Comparison of ENCODE assay signal across 13 cellular contexts in genomic region chr4:78799551-78800495, GRCh38. TPM values are rescaled to one million over a fixed set of nuclear protein-coding genes. Genes with fewer than 3 reads are reported as not detected.
DNase-seq lines count a peak whose midpoint lies in the region; ATAC-seq and TF ChIP-seq lines count a peak whose summit lies in the region.
"Had no signal": no experiment of that assay in that cellular context is flagged by ENCODE, and none has a peak within 500 bp of the region (broad histone marks: within the 10 kb centered on the region; RNA-seq: fewer than 3 reads in every experiment).

No MANE protein-coding gene starts in this region.

- H3K4me1 ChIP-seq in adipocyte (ENCODE audit: control insufficient read depth, insufficient read depth, low read length) (peaks cover 5% of the 10 kb centered on the region), tibial nerve (peaks cover 0 to 15% (median 2%) of the 10 kb centered on the region in 4 donors)
- H3K4me1 ChIP-seq in CD4-positive, alpha-beta memory T cell (ENCODE audit: insufficient read depth, low read length), result no peaks in the 10 kb centered on the region

- no peak for TF ChIP-seq CTCF in tibial nerve (IDR thresholded peaks at IDR 0.05)

- no peak overlapping the region for H3K27ac Mint-ChIP-seq in CD4-positive, alpha-beta memory T cell
- H3K27ac Mint-ChIP-seq in activated CD4-positive, alpha-beta memory T cell treated with anti-CD3 and anti-CD28 coated beads for 36 hours, result no peak overlapping the region
- H3K27ac Mint-ChIP-seq: stimulated activated naive CD8-positive, alpha-beta T cell treated with anti-CD3 and anti-CD28 coated beads, Interleukin-15, Interleukin-2, amounts not matched to agents 100 ng/mL and 50 ng/mL, for 24 hours had no signal

- peaks cover 1 to 4% of the 10 kb centered on the region in 2 donors for H3K36me3 Mint-ChIP-seq in CD4-positive, alpha-beta memory T cell
- H3K36me3 Mint-ChIP-seq in activated CD4-positive, alpha-beta memory T cell treated with anti-CD3 and anti-CD28 coated beads for 36 hours, result peaks cover 7% of the 10 kb centered on the region

- no peak for TF ChIP-seq EP300 in tibial nerve (IDR thresholded peaks at IDR 0.05)

- CTCF ChIA-PET in CD4-positive, alpha-beta memory T cell (lab: Charles Lee; ENCODE audit: partially characterized antibody), result no interaction called here
- CTCF ChIA-PET in activated CD4-positive, alpha-beta memory T cell treated with anti-CD3 and anti-CD28 coated beads for 36 hours (lab: Charles Lee), result no interaction called here

- H3K9me3 Mint-ChIP-seq in CD4-positive, alpha-beta memory T cell, result peaks cover 0 to 4% (median 2%) of the 10 kb centered on the region in 8 donors
- H3K9me3 Mint-ChIP-seq in activated CD4-positive, alpha-beta memory T cell treated with anti-CD3 and anti-CD28 coated beads for 36 hours, result peaks cover 4% of the 10 kb centered on the region

- no peak overlapping the region for H3K27ac ChIP-seq in CD4-positive, alpha-beta memory T cell (ENCODE audit: low read depth, low read length)
- no peak overlapping the region for H3K27ac ChIP-seq in tibial nerve
- H3K27ac ChIP-seq: C4-2B, cardiac muscle cell had no signal

- DNase-seq in DMS53 treated with DMSO at 0.1 percent for 48 hours (lab: John Stamatoyannopoulos, UW; ENCODE audit: unreplicated experiment), result peak; percentile 31
- DNase-seq in adipocyte (ENCODE audit: low read depth), result no peak
- no peak for DNase-seq in CD4-positive, alpha-beta memory T cell
- no peak for DNase-seq in activated CD8-positive, alpha-beta memory T cell treated with anti-CD3 and anti-CD28 coated beads, Interleukin-2, amount 50 U/mL, for 4 hours
- no peak for DNase-seq in tibial nerve (ENCODE audit: low spot score in 2 of 2)
- DNase-seq in activated CD4-positive, alpha-beta memory T cell treated with anti-CD3 and anti-CD28 coated beads for 36 hours, result no peak
- DNase-seq: left cardiac atrium; stimulated activated CD4-positive, alpha-beta T cell treated with anti-CD3 and anti-CD28 coated beads, Interleukin-15, amount 100 ng/mL, for 24 hours had no signal

- no peaks in the 10 kb centered on the region for H3K27me3 ChIP-seq in adipocyte (replicated peaks; ENCODE audit: control insufficient read depth, insufficient read depth, low read length)
- H3K27me3 ChIP-seq in CD4-positive, alpha-beta memory T cell (ENCODE audit: insufficient read depth, low read length), result no peaks in the 10 kb centered on the region
- no peaks in the 10 kb centered on the region for H3K27me3 ChIP-seq in tibial nerve
- H3K27me3 ChIP-seq: cardiac muscle cell had no signal

- no peak for TF ChIP-seq POLR2A in tibial nerve (IDR thresholded peaks at IDR 0.05)

- WGBS in tibial nerve, 2 donors, result 95 to 96% methylated on average over 5 of the region's 5 CpGs

- peak; percentile 61 for ATAC-seq in GM18907 (IDR thresholded peaks at IDR 0.05; ENCODE audit: unreplicated experiment)
- ATAC-seq in HG03175 (IDR thresholded peaks at IDR 0.05; ENCODE audit: unreplicated experiment), result peak; percentile 53
- ATAC-seq: left cardiac atrium had no signal

- H3K9ac ChIP-seq in adipocyte (ENCODE audit: low read length), result no peak overlapping the region

- H3K4me1 Mint-ChIP-seq in CD4-positive, alpha-beta memory T cell, result peaks cover 0 to 9% (median 4%) of the 10 kb centered on the region in 4 donors
- peaks cover 5% of the 10 kb centered on the region for H3K4me1 Mint-ChIP-seq in activated CD4-positive, alpha-beta memory T cell treated with anti-CD3 and anti-CD28 coated beads for 36 hours (ENCODE audit: low read depth)

- no peaks in the 10 kb centered on the region for H3K27me3 Mint-ChIP-seq in CD4-positive, alpha-beta memory T cell
- no peaks in the 10 kb centered on the region for H3K27me3 Mint-ChIP-seq in activated CD4-positive, alpha-beta memory T cell treated with anti-CD3 and anti-CD28 coated beads for 36 hours
- H3K27me3 Mint-ChIP-seq: stimulated activated naive CD8-positive, alpha-beta T cell treated with anti-CD3 and anti-CD28 coated beads, Interleukin-15, Interleukin-2, amounts not matched to agents 100 ng/mL and 50 ng/mL, for 24 hours had no signal

- H3K9me3 ChIP-seq in adipocyte (ENCODE audit: control insufficient read depth, low read length) (no peaks in the 10 kb centered on the region), tibial nerve (peaks cover 0 to 9% (median 0%) of the 10 kb centered on the region in 4 donors)
- H3K9me3 ChIP-seq in CD4-positive, alpha-beta memory T cell (ENCODE audit: control insufficient read depth in 1 of 2, low read length in 2 of 2), result no peaks in the 10 kb centered on the region

- H3K36me3 ChIP-seq in adipocyte (ENCODE audit: control insufficient read depth, insufficient read depth, low read length, severe bottlenecking) (no peaks in the 10 kb centered on the region), tibial nerve (peaks cover 0 to 5% (median 0%) of the 10 kb centered on the region in 3 donors)
- no peaks in the 10 kb centered on the region for H3K36me3 ChIP-seq in CD4-positive, alpha-beta memory T cell (ENCODE audit: insufficient read depth, low read length)
- H3K36me3 ChIP-seq: cardiac muscle cell had no signal

- H3K4me3 ChIP-seq in adipocyte (ENCODE audit: low read length), result peak overlapping the region; percentile 4
- no peak overlapping the region for H3K4me3 ChIP-seq in CD4-positive, alpha-beta memory T cell (ENCODE audit: low read length in 2 of 2)
- no peak overlapping the region for H3K4me3 ChIP-seq in tibial nerve
- H3K4me3 ChIP-seq: cardiac muscle cell had no signal

- POLR2A ChIA-PET in CD4-positive, alpha-beta memory T cell (lab: Charles Lee; ENCODE audit: partially characterized antibody), result no interaction called here
- POLR2A ChIA-PET in activated CD4-positive, alpha-beta memory T cell treated with anti-CD3 and anti-CD28 coated beads for 36 hours (lab: Charles Lee), result no interaction called here

- H3K4me3 Mint-ChIP-seq in CD4-positive, alpha-beta memory T cell, result no peak overlapping the region
- H3K4me3 Mint-ChIP-seq in activated CD4-positive, alpha-beta memory T cell treated with anti-CD3 and anti-CD28 coated beads for 36 hours, result no peak overlapping the region
- H3K4me3 Mint-ChIP-seq: stimulated activated naive CD8-positive, alpha-beta T cell treated with anti-CD3 and anti-CD28 coated beads, Interleukin-15, Interleukin-2, amounts not matched to agents 100 ng/mL and 50 ng/mL, for 24 hours had no signal

- intact Hi-C loops in CD4-positive, alpha-beta memory T cell (cut with micrococcal nuclease), result no loop called here
- intact Hi-C loops in activated CD4-positive, alpha-beta memory T cell treated with anti-CD3 and anti-CD28 coated beads for 36 hours (cut with micrococcal nuclease), result no loop called here

RNA-seq across cellular contexts. Expression of gene BMP2K, which starts 23.7 kb away (rescaled TPM):
- 1 to 10 TPM; 9.6 to 9.9 TPM for total RNA-seq in CD4-positive, alpha-beta memory T cell
- 1 to 10 TPM; 1.8 to 2.0 TPM for polyA plus RNA-seq in CD4-positive, alpha-beta memory T cell
- total RNA-seq in tibial nerve, result 10 to 100 TPM; 39.8 to 84.8 (median 67.0) TPM
- total RNA-seq in activated CD4-positive, alpha-beta memory T cell treated with anti-CD3 and anti-CD28 coated beads for 36 hours, result 10 to 100 TPM in 1 of 2 experiments, 1 to 10 TPM in 1; 9.6 to 11.0 TPM
